ENCODE assay signal across 7 cellular contexts in genomic region chr15:78846906-78847305, GRCh38. TPM values are rescaled to one million over a fixed set of nuclear protein-coding genes. Genes with fewer than 3 reads are reported as not detected.
DNase-seq lines count a peak whose midpoint lies in the region; FAIRE-seq and TF ChIP-seq lines count a peak whose summit lies in the region.
"Not testable (repeated sequence)": the region's sequence is repeated elsewhere in the genome, so short reads cannot be mapped to it uniquely, and the experiment has no call there.
"Had no signal": no experiment of that assay in that cellular context is flagged by ENCODE, and none has a peak within 500 bp of the region (broad histone marks: within the 10 kb centered on the region; RNA-seq: fewer than 3 reads in every experiment).

No MANE protein-coding gene starts in this region.

- TF ChIP-seq CTCF in kidney (IDR thresholded peaks at IDR 0.05; ENCODE audit: borderline replicate concordance, extremely low read depth, insufficient read depth): not testable (repeated sequence)

- peak; percentile 46 for DNase-seq in kidney
- DNase-seq in posterior vena cava (ENCODE audit: low spot score): peak; percentile 61

- H3K4me3 ChIP-seq in kidney (ENCODE audit: low read length in 2 of 2): not testable (repeated sequence)

- H3K27ac ChIP-seq in kidney (ENCODE audit: low read depth in 2 of 2, low read length in 2 of 2): not testable (repeated sequence)

- intact Hi-C loops in kidney (cut with DNase I); posterior vena cava (cut with DNase I): not testable (repeated sequence)

- H3K9me3 ChIP-seq in kidney (ENCODE audit: control insufficient read depth in 1 of 2, low read length in 2 of 2): not testable (repeated sequence)

- H3K4me1 ChIP-seq in kidney (ENCODE audit: control insufficient read depth in 1 of 2, insufficient read depth in 1 of 2, low read depth in 1 of 2, low read length in 2 of 2): not testable (repeated sequence)

- not testable (repeated sequence) for FAIRE-seq in kidney (lab: Jason Lieb, UNC)

- H3K36me3 ChIP-seq in kidney (ENCODE audit: control insufficient read depth in 1 of 2, insufficient read depth in 2 of 2, low read length in 2 of 2): not testable (repeated sequence)

- H3K9ac ChIP-seq in kidney (ENCODE audit: low read length in 2 of 2): not testable (repeated sequence)

RNA-seq across cellular contexts. Expression of gene MORF4L1, which starts 25.8 kb away (rescaled TPM):
- total RNA-seq in kidney (325 TPM), posterior vena cava (100 to 1,000 TPM; 311 to 339 TPM)
- 319 TPM for polyA plus RNA-seq in kidney (ENCODE audit: insufficient read depth, low read depth, low replicate concordance)

RNA-seq across cellular contexts. Expression of gene ADAMTS7, which starts 35.6 kb away (rescaled TPM):
- 3.1 TPM for total RNA-seq in kidney
- polyA plus RNA-seq in kidney (ENCODE audit: insufficient read depth, low read depth, low replicate concordance): 0.82 TPM
- 1 to 10 TPM; 6.7 to 8.9 TPM for total RNA-seq in posterior vena cava
- total RNA-seq: CD4-positive, alpha-beta memory T cell; CD4-positive, CD25-positive, alpha-beta regulatory T cell; CD8-positive, alpha-beta T cell had no signal
- polyA plus RNA-seq: CD14-positive monocyte; CD4-positive, alpha-beta memory T cell; CD4-positive, CD25-positive, alpha-beta regulatory T cell; CD8-positive, alpha-beta memory T cell had no signal
